ENCODE assay signal across 22 cellular contexts in genomic region chr20:57671662-57672061, GRCh38. TPM values are rescaled to one million over a fixed set of nuclear protein-coding genes. Genes with fewer than 3 reads are reported as not detected.
DNase-seq lines count a peak whose midpoint lies in the region; ATAC-seq, FAIRE-seq and TF ChIP-seq lines count a peak whose summit lies in the region.
"Had no signal": no experiment of that assay in that cellular context is flagged by ENCODE, and none has a peak within 500 bp of the region (broad histone marks: within the 10 kb centered on the region; RNA-seq: fewer than 3 reads in every experiment).

No MANE protein-coding gene starts in this region.

- H3K18ac ChIP-seq in IMR-90 (ENCODE audit: low read depth, low read length) = no peak overlapping the region

- H3K4me2 ChIP-seq in IMR-90 (ENCODE audit: low read depth, low read length) = no peak overlapping the region
- H3K4me2 ChIP-seq in K562 (ENCODE audit: insufficient read depth, low read length) = no peak overlapping the region
- H3K4me2 ChIP-seq: GM23338 had no signal

- H3K4ac ChIP-seq in IMR-90 (ENCODE audit: low read depth, low read length) = no peak overlapping the region

- BruUV-seq in IMR-90 (replicated peaks; lab: Mats Ljungman, UMichigan) (no TSS peak), K562 (replicated peaks; lab: Mats Ljungman, UMichigan) (no TSS peak)

- no peak overlapping the region for H3K14ac ChIP-seq in IMR-90 (replicated peaks; ENCODE audit: low read depth, low read length)

- no peak; the same call in 1 of the 2 replicates for ATAC-seq in IMR-90 (ENCODE audit: low read depth)
- ATAC-seq in K562 = peak; percentile 37; the same call in 1 of the 3 replicates
- no peak for ATAC-seq in thoracic aorta (ENCODE audit: insufficient number of reproducible peaks, low FRiP score, low read depth)
- ATAC-seq in HG02678 (IDR thresholded peaks at IDR 0.05; ENCODE audit: unreplicated experiment) = no peak
- ATAC-seq: activated naive CD4-positive, alpha-beta T cell treated with anti-CD3 and anti-CD28 coated beads, Interleukin-2, amount 50 U/mL, for 72 hours; GM23338; Panc1; stimulated activated effector memory CD8-positive, alpha-beta T cell treated with anti-CD3 and anti-CD28 coated beads, Interleukin-12 subunit alpha, Interleukin-12 subunit beta, amount 100 ng/mL, for 72 hours had no signal

- H2AK9ac ChIP-seq in IMR-90 (replicated peaks; ENCODE audit: low read depth, low read length, poor library complexity) = no peak overlapping the region

- H3K9ac ChIP-seq in IMR-90 (ENCODE audit: low read depth, low read length) (no peak overlapping the region), K562 (ENCODE audit: insufficient read depth in 1 of 2, low read depth in 2 of 2, low read length in 2 of 2) (no peak overlapping the region)

- no peaks in the 10 kb centered on the region for H3K36me3 Mint-ChIP-seq in activated CD4-positive, alpha-beta memory T cell treated with anti-CD3 and anti-CD28 coated beads for 36 hours
- H3K36me3 Mint-ChIP-seq: activated naive CD4-positive, alpha-beta T cell treated with anti-CD3 and anti-CD28 coated beads, Interleukin-2, amount 50 U/mL, for 72 hours; stimulated activated effector memory CD8-positive, alpha-beta T cell treated with anti-CD3 and anti-CD28 coated beads, Interleukin-12 subunit alpha, Interleukin-12 subunit beta, amount 100 ng/mL, for 72 hours had no signal

- peaks cover 27 to 35% of the 10 kb centered on the region in 2 experiments for H3K79me1 ChIP-seq in IMR-90 (ENCODE audit: low read depth in 1 of 2, low read length in 2 of 2)

- FAIRE-seq in K562 (lab: Jason Lieb, UNC) = no peak
- FAIRE-seq: islet of Langerhans had no signal

- TF ChIP-seq POLR2A in IMR-90 (IDR thresholded peaks at IDR 0.05; ENCODE audit: low read depth, low read length) = no peak
- no peak for TF ChIP-seq POLR2A in K562 (conservative IDR thresholded peaks at IDR 0.05)

- no peak overlapping the region for H4K5ac ChIP-seq in IMR-90 (ENCODE audit: low read depth, low read length)

- no peak overlapping the region for H3K27ac ChIP-seq in cardiac muscle cell
- peak overlapping the region in 1 of 2 donors; percentile 31 for H3K27ac ChIP-seq in right atrium auricular region
- no peak overlapping the region for H3K27ac ChIP-seq in IMR-90 (ENCODE audit: insufficient read depth, low read length)
- H3K27ac ChIP-seq in K562 (ENCODE audit: extremely low read depth, low read depth, low read length) = no peak overlapping the region
- no peak overlapping the region for H3K27ac ChIP-seq in thoracic aorta
- H3K27ac ChIP-seq: neutrophil had no signal

- no peak overlapping the region for H3K27ac Mint-ChIP-seq in activated CD4-positive, alpha-beta memory T cell treated with anti-CD3 and anti-CD28 coated beads for 36 hours
- H3K27ac Mint-ChIP-seq: activated naive CD4-positive, alpha-beta T cell treated with anti-CD3 and anti-CD28 coated beads, Interleukin-2, amount 50 U/mL, for 72 hours; GM23338; stimulated activated effector memory CD8-positive, alpha-beta T cell treated with anti-CD3 and anti-CD28 coated beads, Interleukin-12 subunit alpha, Interleukin-12 subunit beta, amount 100 ng/mL, for 72 hours; T-helper 17 cell had no signal

- H3K27me3 ChIP-seq in cardiac muscle cell (no peaks in the 10 kb centered on the region), right atrium auricular region (no peaks in the 10 kb centered on the region), IMR-90 (ENCODE audit: control insufficient read depth, insufficient read depth, low read length) (no peaks in the 10 kb centered on the region), K562 (ENCODE audit: control insufficient read depth in 2 of 2, insufficient read depth in 2 of 2, low read length in 2 of 2) (peaks cover 27 to 83% of the 10 kb centered on the region in 2 experiments; a peak in 4 of 5 replicates), thoracic aorta (replicated peaks; ENCODE audit: insufficient read depth) (no peaks in the 10 kb centered on the region)
- H3K27me3 ChIP-seq: upper lobe of left lung had no signal

- no peak overlapping the region for H3K4me3 ChIP-seq in cardiac muscle cell
- H3K4me3 ChIP-seq in right atrium auricular region = no peak overlapping the region
- H3K4me3 ChIP-seq in IMR-90 (ENCODE audit: insufficient read depth, low read depth, low read length) = no peak overlapping the region
- no peak overlapping the region for H3K4me3 ChIP-seq in K562
- H3K4me3 ChIP-seq in thoracic aorta = peak overlapping the region; percentile 41
- H3K4me3 ChIP-seq: GM23338 had no signal

- H3K27me3 Mint-ChIP-seq in activated CD4-positive, alpha-beta memory T cell treated with anti-CD3 and anti-CD28 coated beads for 36 hours = no peaks in the 10 kb centered on the region

- H3K9me3 Mint-ChIP-seq in activated CD4-positive, alpha-beta memory T cell treated with anti-CD3 and anti-CD28 coated beads for 36 hours = no peaks in the 10 kb centered on the region
- H3K9me3 Mint-ChIP-seq: activated naive CD4-positive, alpha-beta T cell treated with anti-CD3 and anti-CD28 coated beads, Interleukin-2, amount 50 U/mL, for 72 hours; GM23338; IgD-negative memory B cell; stimulated activated effector memory CD8-positive, alpha-beta T cell treated with anti-CD3 and anti-CD28 coated beads, Interleukin-12 subunit alpha, Interleukin-12 subunit beta, amount 100 ng/mL, for 72 hours had no signal

- H3K23ac ChIP-seq in IMR-90 (ENCODE audit: low read depth, low read length) = no peak overlapping the region

- POLR2A ChIA-PET in IMR-90 (lab: Charles Lee; ENCODE audit: unreplicated experiment) (no interaction called here), K562 (lab: Yijun Ruan, JAX) (no interaction called here)
- POLR2A ChIA-PET in activated CD4-positive, alpha-beta memory T cell treated with anti-CD3 and anti-CD28 coated beads for 36 hours (lab: Charles Lee) = no interaction called here

- H2BK5ac ChIP-seq in IMR-90 (ENCODE audit: low read depth, low read length, poor library complexity, severe bottlenecking) = no peak overlapping the region

- no peak overlapping the region for H4K91ac ChIP-seq in IMR-90 (ENCODE audit: insufficient read depth, low read depth, low read length)

- DNase-seq in cardiac muscle cell (ENCODE audit: low read depth in 1 of 2, low spot score in 1 of 2) = no peak
- DNase-seq in right atrium auricular region (ENCODE audit: low spot score) = no peak
- no peak for DNase-seq in IMR-90
- peak in 2 of 4 experiments; percentile 52 to 55 for DNase-seq in K562 (ENCODE audit: extremely low read depth in 1 of 4, low spot score in 3 of 4)
- DNase-seq in thoracic aorta (ENCODE audit: low spot score) = no peak
- no peak for DNase-seq in activated CD4-positive, alpha-beta memory T cell treated with anti-CD3 and anti-CD28 coated beads for 36 hours
- no peak for DNase-seq in HCEC 1CT
- DNase-seq: activated CD4-positive, CD25-positive, alpha-beta regulatory T cell treated with anti-CD3 and anti-CD28 coated beads, Interleukin-2, amount 50 U/mL, for 72 hours; activated CD8-positive, alpha-beta memory T cell treated with anti-CD3 and anti-CD28 coated beads, Interleukin-2, amount 50 U/mL, for 48 hours; cerebellar nuclear complex; erythroblast; NCI-H526 treated with DMSO at 0.1 percent for 48 hours; T-helper 17 cell had no signal

- CTCF ChIA-PET in IMR-90 (lab: Yijun Ruan, JAX) = no interaction called here
- CTCF ChIA-PET in K562 (lab: Yijun Ruan, JAX; ENCODE audit: low intra/inter-chr PET ratio) = no interaction called here
- CTCF ChIA-PET in activated CD4-positive, alpha-beta memory T cell treated with anti-CD3 and anti-CD28 coated beads for 36 hours (lab: Charles Lee) = interaction anchor here (0.7 kb wide), 1 partner anchor 10 kb away, joined by 3 read pairs; no protein-coding TSS in a partner anchor

- H3K79me2 ChIP-seq in K562 (ENCODE audit: control insufficient read depth, insufficient read depth, low read length) = no peaks in the 10 kb centered on the region

- no peak overlapping the region for H3K4me3 Mint-ChIP-seq in activated CD4-positive, alpha-beta memory T cell treated with anti-CD3 and anti-CD28 coated beads for 36 hours
- H3K4me3 Mint-ChIP-seq: GM23338; stimulated activated effector memory CD8-positive, alpha-beta T cell treated with anti-CD3 and anti-CD28 coated beads, Interleukin-12 subunit alpha, Interleukin-12 subunit beta, amount 100 ng/mL, for 72 hours; T-helper 17 cell had no signal

- H3K9me1 ChIP-seq in IMR-90 (ENCODE audit: insufficient read depth, low read length) = peaks cover 3% of the 10 kb centered on the region; the same call in 1 of the 2 replicates
- H3K9me1 ChIP-seq in K562 (ENCODE audit: control insufficient read depth, insufficient read depth, low read length) = peaks cover under 1% of the 10 kb centered on the region

- intact Hi-C loops in IMR-90 (cut with micrococcal nuclease) (no loop called here), K562 (cut with micrococcal nuclease) (no loop called here)
- intact Hi-C loops in activated CD4-positive, alpha-beta memory T cell treated with anti-CD3 and anti-CD28 coated beads for 36 hours (cut with micrococcal nuclease) = no loop called here

- TF ChIP-seq EP300 in K562 (IDR thresholded peaks at IDR 0.05; ENCODE audit: low read length) = no peak

- H2BK120ac ChIP-seq in IMR-90 (ENCODE audit: low read depth, low read length) = no peak overlapping the region

- peak; percentile 3 for TF ChIP-seq CTCF in cardiac muscle cell (IDR thresholded peaks at IDR 0.05; ENCODE audit: low read depth, low read length)
- TF ChIP-seq CTCF in right atrium auricular region (IDR thresholded peaks at IDR 0.05) = no peak
- no peak for TF ChIP-seq CTCF in IMR-90 (conservative IDR thresholded peaks at IDR 0.05; ENCODE audit: low read depth, low read length)
- peak in 1 of 3 experiments; percentile 21; a peak in 2 of 6 replicates for TF ChIP-seq CTCF in K562 (IDR thresholded peaks at IDR 0.05 in 2 of 3, conservative IDR thresholded peaks at IDR 0.05 in 1 of 3; ENCODE audit: insufficient read depth in 2 of 3, low read depth in 1 of 3, low read length in 3 of 3)
- TF ChIP-seq CTCF in thoracic aorta (IDR thresholded peaks at IDR 0.05) = no peak

- H3K4me1 Mint-ChIP-seq in activated CD4-positive, alpha-beta memory T cell treated with anti-CD3 and anti-CD28 coated beads for 36 hours (ENCODE audit: low read depth) = no peaks in the 10 kb centered on the region

- no peak overlapping the region for H4K8ac ChIP-seq in IMR-90 (ENCODE audit: low read depth in 2 of 2, low read length in 2 of 2)

- in situ Hi-C loops in IMR-90 (cut with MboI; ENCODE audit: low sequenced_read_pairs) = no loop called here
- in situ Hi-C loops in K562 (cut with MboI) = no loop called here

- TF ChIP-seq RAD21 in IMR-90 (IDR thresholded peaks at IDR 0.05; ENCODE audit: low read length) (no peak), K562 (CRISPR knock-in tag; conservative IDR thresholded peaks at IDR 0.05 in 1 of 2, IDR thresholded peaks at IDR 0.05 in 1 of 2) (no peak)

- no peak overlapping the region for H2AFZ ChIP-seq in IMR-90 (replicated peaks; ENCODE audit: low read length, poor library complexity)
- no peak overlapping the region for H2AFZ ChIP-seq in K562 (ENCODE audit: low read depth, low read length)
- H2AFZ ChIP-seq: GM23338 had no signal

- no peak overlapping the region for H2BK20ac ChIP-seq in IMR-90 (ENCODE audit: low read depth, low read length)

- no peak overlapping the region for H2AK5ac ChIP-seq in IMR-90 (ENCODE audit: low read depth, low read length)

- H3K4me1 ChIP-seq in cardiac muscle cell (ENCODE audit: low read depth) = peaks cover 12% of the 10 kb centered on the region
- H3K4me1 ChIP-seq in right atrium auricular region = peaks cover 0 to 75% of the 10 kb centered on the region in 2 donors
- peaks cover 1% of the 10 kb centered on the region; the same call in 1 of the 2 replicates for H3K4me1 ChIP-seq in IMR-90 (ENCODE audit: control insufficient read depth, insufficient read depth, low read length)
- H3K4me1 ChIP-seq in K562 (replicated peaks in 1 of 2; ENCODE audit: control insufficient read depth in 2 of 2, insufficient read depth in 2 of 2, low read length in 2 of 2) = no peaks in the 10 kb centered on the region
- H3K4me1 ChIP-seq in thoracic aorta (ENCODE audit: control insufficient read depth in 1 of 2, low read depth in 2 of 2) = peaks cover 26 to 99% of the 10 kb centered on the region in 2 donors

- H3K9me3 ChIP-seq in cardiac muscle cell (ENCODE audit: low read depth) (no peaks in the 10 kb centered on the region), right atrium auricular region (no peaks in the 10 kb centered on the region), IMR-90 (ENCODE audit: control insufficient read depth, insufficient read depth, low read length) (no peaks in the 10 kb centered on the region), K562 (replicated peaks; ENCODE audit: control insufficient read depth, insufficient read depth, low read depth, low read length) (no peaks in the 10 kb centered on the region), thoracic aorta (no peaks in the 10 kb centered on the region)
- H3K9me3 ChIP-seq: neutrophil, upper lobe of left lung had no signal

- H3K36me3 ChIP-seq in cardiac muscle cell (no peaks in the 10 kb centered on the region), right atrium auricular region (no peaks in the 10 kb centered on the region), IMR-90 (ENCODE audit: control insufficient read depth, insufficient read depth, low read length) (no peaks in the 10 kb centered on the region), K562 (ENCODE audit: control insufficient read depth, insufficient read depth, low read length) (no peaks in the 10 kb centered on the region), thoracic aorta (no peaks in the 10 kb centered on the region)
- H3K36me3 ChIP-seq: neutrophil, upper lobe of left lung had no signal

- H3K56ac ChIP-seq in IMR-90 (ENCODE audit: extremely low read depth, insufficient read depth, low read length) = no peak overlapping the region

- H4K20me1 ChIP-seq in IMR-90 (ENCODE audit: insufficient read depth, low read length) (peaks cover 48% of the 10 kb centered on the region), K562 (replicated peaks; ENCODE audit: control insufficient read depth, insufficient read depth, low read length) (0 out of 2 replicates have a peak, but pooled peaks cover 4% of the 10 kb centered on the region)

- no CpG with 5 or more reads among the region's 4 CpGs for WGBS in IMR-90 (ENCODE audit: extremely low coverage in 2 of 2, insufficient read length in 1 of 2), 2 experiments
- 0% methylated on average over 4 of the region's 4 CpGs for WGBS in K562 (ENCODE audit: insufficient coverage, low coverage, missing lambda C conversion rate)

- no peak overlapping the region for H2BK15ac ChIP-seq in IMR-90 (ENCODE audit: low read depth, low read length)

- dilution Hi-C loops in IMR-90 (cut with HindIII; ENCODE audit: low sequenced_read_pairs, unreplicated experiment) = no loop called here

RNA-seq across cellular contexts. Expression of gene PMEPA1, which starts 38.2 kb away (rescaled TPM):
- total RNA-seq in cardiac muscle cell (2.4 and 8.8 TPM in 2 replicates), right atrium auricular region (10 to 100 TPM; 12.5 to 16.7 TPM), IMR-90 (2012; rRNA removed) (1.4 and 2.0 TPM in 2 replicates), K562 (2014; rRNA removed) (not detected in 2 replicates), K562 (2014; rRNA removed; fragmentation: Illumina TruSeq; extraction: Trizol) (not detected in 2 replicates), K562 (2015; rRNA removed; fragmentation: Illumina TruSeq; extraction: Trizol) (not detected in 2 replicates), K562 (2021) (0.16 and 0.20 TPM in 2 replicates), thoracic aorta (100 to 1,000 TPM in 1 of 2 donors, 10 to 100 TPM in 1; 68.4 to 104 TPM)
- polyA plus RNA-seq in cardiac muscle cell (10.5 and 10.9 TPM in 2 replicates), IMR-90 (2012; rRNA removed) (6.9 and 11.0 TPM in 2 replicates), K562 (2011; rRNA removed) (not detected in 2 replicates), K562 (2014; fragmentation: Illumina TruSeq; extraction: Trizol) (not detected in 2 replicates), K562 (2014; fragmentation: Nextera tagmentation; extraction: Ambion mirVana) (not detected), K562 (2014; rRNA removed) (not detected in 2 replicates)
- polyA plus RNA-seq in IMR-90 (2012; cell fraction: cytosol; rRNA removed) = 2.9 and 9.8 TPM in 2 replicates
- 3.2 and 9.0 TPM in 2 replicates for polyA plus RNA-seq in IMR-90 (2012; cell fraction: nucleus; rRNA removed; ENCODE audit: low replicate concordance)
- total RNA-seq in K562 (2011; cell fraction: chromatin; rRNA removed; ENCODE audit: low replicate concordance) = not detected in 2 replicates
- not detected in 2 replicates for total RNA-seq in K562 (2011; cell fraction: nucleolus; rRNA removed)
- not detected in 2 replicates for total RNA-seq in K562 (2011; cell fraction: nucleoplasm; rRNA removed)
- polyA plus RNA-seq in K562 (2011; cell fraction: cytosol; rRNA removed) = not detected in 2 replicates
- not detected in 2 replicates for polyA plus RNA-seq in K562 (2011; cell fraction: nucleus; rRNA removed)
- 0.03 TPM in 1 of 2 replicates, not detected in the other for polyA plus RNA-seq in K562 (2012)
- polyA minus RNA-seq in K562 (2011; rRNA and poly(A)+ RNA removed) = not detected in 2 replicates
- polyA minus RNA-seq in K562 (2011; cell fraction: cytosol; rRNA and poly(A)+ RNA removed) = not detected in 2 replicates
- not detected in 2 replicates for polyA minus RNA-seq in K562 (2011; cell fraction: nucleus; rRNA and poly(A)+ RNA removed)
- total RNA-seq in activated CD4-positive, alpha-beta memory T cell treated with anti-CD3 and anti-CD28 coated beads for 36 hours = 1 to 10 TPM; 2.5 to 3.0 TPM

RNA-seq across cellular contexts. Expression of gene ZBP1, which starts 51.4 kb away (rescaled TPM):
- not detected in 2 replicates for total RNA-seq in cardiac muscle cell
- not detected in 2 replicates for polyA plus RNA-seq in cardiac muscle cell
- total RNA-seq in right atrium auricular region = not detected
- total RNA-seq in IMR-90 (2012; rRNA removed) = not detected in 2 replicates
- polyA plus RNA-seq in IMR-90 (2012; rRNA removed) = not detected in 2 replicates
- not detected in 2 replicates for polyA plus RNA-seq in IMR-90 (2012; cell fraction: cytosol; rRNA removed)
- polyA plus RNA-seq in IMR-90 (2012; cell fraction: nucleus; rRNA removed; ENCODE audit: low replicate concordance) = not detected in 2 replicates
- not detected in 2 replicates for total RNA-seq in K562 (2011; cell fraction: chromatin; rRNA removed; ENCODE audit: low replicate concordance)
- total RNA-seq in K562 (2011; cell fraction: nucleolus; rRNA removed) = not detected in 2 replicates
- total RNA-seq in K562 (2011; cell fraction: nucleoplasm; rRNA removed) = not detected in 2 replicates
- not detected in 2 replicates for total RNA-seq in K562 (2014; rRNA removed)
- not detected in 2 replicates for total RNA-seq in K562 (2014; rRNA removed; fragmentation: Illumina TruSeq; extraction: Trizol)
- total RNA-seq in K562 (2015; rRNA removed; fragmentation: Illumina TruSeq; extraction: Trizol) = not detected in 2 replicates
- total RNA-seq in K562 (2021) = not detected in 2 replicates
- not detected in 2 replicates for polyA plus RNA-seq in K562 (2011; rRNA removed)
- polyA plus RNA-seq in K562 (2011; cell fraction: cytosol; rRNA removed) = not detected in 2 replicates
- polyA plus RNA-seq in K562 (2011; cell fraction: nucleus; rRNA removed) = not detected in 2 replicates
- polyA plus RNA-seq in K562 (2012) = not detected in 2 replicates
- polyA plus RNA-seq in K562 (2014; fragmentation: Illumina TruSeq; extraction: Trizol) = not detected in 2 replicates
- not detected for polyA plus RNA-seq in K562 (2014; fragmentation: Nextera tagmentation; extraction: Ambion mirVana)
- not detected in 2 replicates for polyA plus RNA-seq in K562 (2014; rRNA removed)
- polyA minus RNA-seq in K562 (2011; rRNA and poly(A)+ RNA removed) = not detected in 2 replicates
- not detected in 2 replicates for polyA minus RNA-seq in K562 (2011; cell fraction: cytosol; rRNA and poly(A)+ RNA removed)
- polyA minus RNA-seq in K562 (2011; cell fraction: nucleus; rRNA and poly(A)+ RNA removed) = not detected in 2 replicates
- 1 to 10 TPM; 4.1 to 6.1 TPM for total RNA-seq in thoracic aorta
- total RNA-seq in activated CD4-positive, alpha-beta memory T cell treated with anti-CD3 and anti-CD28 coated beads for 36 hours = 1 to 10 TPM in 1 of 2 experiments, under 1 TPM in 1; 0.73 to 1.1 TPM
- total RNA-seq: GM23338 had no signal
- polyA plus RNA-seq: GM23338 had no signal
